Comparison of ENCODE assay signal across 8 cellular contexts in the genomic region with DNA sequence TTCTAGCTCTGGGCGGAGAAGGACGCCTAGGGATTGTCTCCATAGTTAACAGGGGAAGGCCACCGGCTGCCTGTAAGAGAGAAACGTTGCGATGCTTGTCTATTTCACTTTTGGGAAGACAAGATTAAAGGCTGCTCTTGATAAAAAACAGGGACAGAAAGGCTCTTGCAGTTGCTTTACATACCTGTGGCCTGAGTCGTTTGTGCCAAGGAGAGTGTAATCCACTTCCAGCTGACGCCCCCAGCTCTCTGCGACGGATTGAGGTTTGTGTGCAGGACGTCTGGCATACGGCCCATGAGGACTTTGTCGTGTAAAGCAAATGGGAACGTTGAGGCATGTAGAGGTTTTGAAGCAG. TPM values are rescaled to one million over a fixed set of nuclear protein-coding genes. Genes with fewer than 3 reads are reported as not detected.
A peak's percentile ranks its signal among the peaks of the same experiment; 100 is the strongest.
DNase-seq lines count a peak whose midpoint lies in the region; ATAC-seq, FAIRE-seq and TF ChIP-seq lines count a peak whose summit lies in the region.

No MANE protein-coding gene starts in this region.

- H3K36me3 Mint-ChIP-seq in Caco-2 (ENCODE audit: insufficient read depth, unreplicated experiment), result peaks cover 57% of the 10 kb centered on the region

- no peak overlapping the region for H2AK5ac ChIP-seq in mesendoderm (ENCODE audit: low read length)

- no peak overlapping the region for H3K4ac ChIP-seq in mesendoderm (ENCODE audit: low read depth, low read length)

- H3K27me3 ChIP-seq in Caco-2 (replicated peaks; ENCODE audit: control insufficient read depth, insufficient read depth, low read length) (no peaks in the 10 kb centered on the region), PC-3 (ENCODE audit: low read length) (no peaks in the 10 kb centered on the region), mesendoderm (ENCODE audit: insufficient read depth, low read length, poor library complexity) (no peaks in the 10 kb centered on the region)

- H3K4me3 Mint-ChIP-seq in Caco-2 (ENCODE audit: unreplicated experiment), result peak overlapping the region; percentile 92

- no peaks in the 10 kb centered on the region for H3K9me3 Mint-ChIP-seq in Caco-2 (ENCODE audit: unreplicated experiment)

- no peaks in the 10 kb centered on the region for H3K27me3 Mint-ChIP-seq in Caco-2 (ENCODE audit: insufficient read depth, unreplicated experiment)

- DNase-seq in Caco-2, result no peak
- DNase-seq in PC-3, result no peak
- peak; percentile 55 for DNase-seq in dedifferentiated amniotic fluid mesenchymal stem cell (ENCODE audit: extremely low spot score)
- peak; percentile 57 for DNase-seq in mesendoderm
- DNase-seq in urothelium cell line (ENCODE audit: low spot score), result peak; percentile 32

- peaks cover 48% of the 10 kb centered on the region for H3K4me1 ChIP-seq in Caco-2
- peaks cover 41% of the 10 kb centered on the region for H3K4me1 ChIP-seq in PC-3 (ENCODE audit: insufficient read depth, low read length)
- H3K4me1 ChIP-seq in mesendoderm (ENCODE audit: control insufficient read depth, low read depth, low read length), result peaks cover 3% of the 10 kb centered on the region

- H4K20me1 ChIP-seq in PC-3 (ENCODE audit: low read length), result peaks cover 18% of the 10 kb centered on the region; the same call in 1 of the 2 replicates

- POLR2A ChIA-PET in Caco-2 (lab: Charles Lee), result interaction anchor here (0.6 to 5.1 kb wide), 3 partner anchors 12 to 93 kb away, joined by 9 to 98 read pairs (median 13); no protein-coding TSS in a partner anchor
- POLR2A ChIA-PET in PC-3 (lab: Charles Lee; ENCODE audit: unreplicated experiment), result interaction anchor here (0.8 kb wide), 1 partner anchor 11 kb away, joined by 7 read pairs; no protein-coding TSS in a partner anchor

- CTCF ChIA-PET in Caco-2 (lab: Charles Lee) (interaction anchor here (0.5 to 2.9 kb wide), 5 partner anchors 12 to 156 kb away, joined by 3 to 38 read pairs (median 4); no protein-coding TSS in a partner anchor), PC-3 (lab: Charles Lee) (interaction anchor here (0.6 kb wide), 1 partner anchor 21 kb away, joined by 3 read pairs; no protein-coding TSS in a partner anchor)

- H3K9me3 ChIP-seq in Caco-2 (no peaks in the 10 kb centered on the region), PC-3 (ENCODE audit: low read length) (no peaks in the 10 kb centered on the region)

- H4K5ac ChIP-seq in mesendoderm (ENCODE audit: low read length), result no peak overlapping the region

- FAIRE-seq in urothelium cell line (lab: Jason Lieb, UNC), result no peak

- H3K4me3 ChIP-seq in Caco-2 (ENCODE audit: low read depth, low read length), result peak overlapping the region; percentile 91
- H3K4me3 ChIP-seq in PC-3 (ENCODE audit: low read length), result peak overlapping the region; percentile 98
- H3K4me3 ChIP-seq in mesendoderm (ENCODE audit: low read length), result peak overlapping the region; percentile 61

- no CpG with 5 or more reads among the region's 13 CpGs for WGBS in mesendoderm (ENCODE audit: extremely low coverage, insufficient coverage, low lambda C conversion rate)

- peak overlapping the region; percentile 86 for H3K27ac ChIP-seq in PC-3 (ENCODE audit: low read length)
- no peak overlapping the region for H3K27ac ChIP-seq in mesendoderm (ENCODE audit: low read depth, low read length)

- BruUV-seq in Caco-2 (replicated peaks; lab: Mats Ljungman, UMichigan), result TSS peak; percentile 35
- TSS peak; percentile 39 for BruUV-seq in PC-3 (replicated peaks; lab: Mats Ljungman, UMichigan)

- H3F3A ChIP-seq in PC-3 (ENCODE audit: low read length, unreplicated experiment), result no peaks in the 10 kb centered on the region

- H4K8ac ChIP-seq in mesendoderm (ENCODE audit: low read depth, low read length), result no peak overlapping the region

- H3K79me1 ChIP-seq in mesendoderm (ENCODE audit: low read length), result peaks cover 4% of the 10 kb centered on the region

- H3K36me3 ChIP-seq in Caco-2 (ENCODE audit: control insufficient read depth, insufficient read depth, low read length) (peaks cover 3% of the 10 kb centered on the region; the same call in 1 of the 2 replicates), PC-3 (ENCODE audit: low read depth, low read length) (peaks cover 5% of the 10 kb centered on the region; the same call in 1 of the 2 replicates), mesendoderm (ENCODE audit: control insufficient read depth, insufficient read depth, low read length) (no peaks in the 10 kb centered on the region)

- TF ChIP-seq CTCF in Caco-2 (IDR thresholded peaks at IDR 0.05; ENCODE audit: insufficient read depth in 1 of 2, low read depth in 1 of 2, low read length in 1 of 2, severe bottlenecking in 1 of 2, unreplicated experiment in 1 of 2) (no peak), PC-3 (conservative IDR thresholded peaks at IDR 0.05; ENCODE audit: low read depth, low read length) (no peak)

- H3K56ac ChIP-seq in mesendoderm (ENCODE audit: low read length), result peak overlapping the region; percentile 90

- peaks cover 58% of the 10 kb centered on the region for H3K4me1 Mint-ChIP-seq in Caco-2 (ENCODE audit: low read depth, unreplicated experiment)

- H3K23ac ChIP-seq in mesendoderm (ENCODE audit: low read length), result peak overlapping the region; percentile 32

- ATAC-seq in PC-3 (no peak), GM18511 (IDR thresholded peaks at IDR 0.05; ENCODE audit: unreplicated experiment) (no peak), HG03354 (IDR thresholded peaks at IDR 0.05; ENCODE audit: poor library complexity, severe bottlenecking, unreplicated experiment) (no peak), GM21447 (IDR thresholded peaks at IDR 0.05; ENCODE audit: unreplicated experiment) (no peak)

- H3K9me2 ChIP-seq in PC-3 (replicated peaks; ENCODE audit: low read length), result no peaks in the 10 kb centered on the region

- H3K79me2 ChIP-seq in PC-3 (ENCODE audit: low read length) (peaks cover 49% of the 10 kb centered on the region), mesendoderm (ENCODE audit: control insufficient read depth, insufficient read depth, low read length) (peaks cover 5% of the 10 kb centered on the region)

- peak overlapping the region; percentile 39 for H3K18ac ChIP-seq in mesendoderm (ENCODE audit: low read length)

- no peak overlapping the region for H2BK120ac ChIP-seq in mesendoderm (ENCODE audit: low read depth, low read length)

- no peak overlapping the region for H2BK15ac ChIP-seq in mesendoderm (replicated peaks; ENCODE audit: low read depth)

- peak overlapping the region; percentile 90 for H3K9ac ChIP-seq in PC-3 (ENCODE audit: low read length)
- peak overlapping the region; percentile 78 for H3K9ac ChIP-seq in mesendoderm (ENCODE audit: low read length)

- H2BK5ac ChIP-seq in mesendoderm (ENCODE audit: low read length), result no peak overlapping the region

- intact Hi-C loops in Caco-2 (cut with micrococcal nuclease; ENCODE audit: unreplicated experiment), result no loop called here
- intact Hi-C loops in PC-3 (cut with micrococcal nuclease), result no loop called here

- H3K27ac Mint-ChIP-seq in Caco-2 (ENCODE audit: unreplicated experiment), result peak overlapping the region; percentile 97

- peak overlapping the region; percentile 90; the same call in 1 of the 2 replicates for H2AFZ ChIP-seq in PC-3 (ENCODE audit: low read length)

- H3K4me2 ChIP-seq in PC-3 (ENCODE audit: low read length) (peak overlapping the region; percentile 89), mesendoderm (ENCODE audit: low read length) (peak overlapping the region; percentile 97)

RNA-seq across cellular contexts. Expression of gene MAP3K8, which starts 1.1 kb away (rescaled TPM):
- total RNA-seq in Caco-2 (2022), result 17.9 and 18.8 TPM in 2 replicates
- total RNA-seq in PC-3 (2014; rRNA removed), result 4.9 and 6.5 TPM in 2 replicates
- polyA plus RNA-seq in mesendoderm (2013, experiment 1 of 2), result 6.5 TPM
- polyA plus RNA-seq in mesendoderm (2013, experiment 2 of 2), result 6.2 TPM

Comparison
In these comparisons a context has a peak if more than half of its experiments do, and no peak if none do; other contexts are left out.
1. DNase-seq: peak in dedifferentiated amniotic fluid mesenchymal stem cell (single experiment), mesendoderm (single experiment) and urothelium cell line (single experiment); none in Caco-2 (0 of 2) and PC-3 (single experiment).
2. Peak in every context shown above with its lines, with median percentiles within 50 percentile points of each other: H3K4me3 ChIP-seq.